ENCODE assay signal across 29 cellular contexts in genomic region chr7:149733131-149733531, GRCh38. TPM values are rescaled to one million over a fixed set of nuclear protein-coding genes. Genes with fewer than 3 reads are reported as not detected.
"Had no signal": no experiment of that assay in that cellular context is flagged by ENCODE, and none has a peak within 500 bp of the region (broad histone marks: within the 10 kb centered on the region; RNA-seq: fewer than 3 reads in every experiment).

No MANE protein-coding gene starts in this region.

- H3K27ac ChIP-seq: RWPE1, SJCRH30, WERI-Rb-1 had no signal

- DNase-seq: activated CD4-positive, alpha-beta T cell treated with anti-CD3 and anti-CD28 coated beads for 36 hours; activated CD4-positive, alpha-beta T cell treated with anti-CD3 and anti-CD28 coated beads, Interleukin-2, amount 50 U/mL, for 1 hour; activated CD8-positive, alpha-beta memory T cell treated with anti-CD3 and anti-CD28 coated beads, Interleukin-2, amount 50 U/mL, for 4 hours; activated CD8-positive, alpha-beta T cell treated with anti-CD3 and anti-CD28 coated beads for 36 hours; activated naive CD4-positive, alpha-beta T cell; activated T-cell treated with anti-CD3 and anti-CD28 coated beads, Interleukin-2, amount 50 U/mL, for 72 hours; amygdala; Karpas-422; MM.1S; NCI-H1105; NCI-H1436; NCI-H1694 treated with DMSO at 0.1 percent for 48 hours; NCI-H2029 treated with DMSO at 0.1 percent for 48 hours; NCI-H345; NCI-H510A; NCI-H526 treated with DMSO at 0.1 percent for 48 hours; NCI-H82; Right ventricle myocardium superior; SJCRH30; SK-N-SH; T-helper 1 cell; WERI-Rb-1 had no signal

- H3K9me3 Mint-ChIP-seq: activated CD8-positive, alpha-beta T cell treated with anti-CD3 and anti-CD28 coated beads for 36 hours; activated T-cell treated with anti-CD3 and anti-CD28 coated beads, Interleukin-2, amount 50 U/mL, for 72 hours; activated T-helper 2 cell treated with anti-CD3 and anti-CD28 coated beads, Interferon-gamma antibody, Interleukin-2, Interleukin-4, amounts not matched to agents 10 μg/mL and 5 μg/mL and 100 μg/mL, durations not matched to agents 14 hours and 24 hours and 36 hours; brain had no signal

- H3K4me3 ChIP-seq: SJCRH30 had no signal

- H3K9ac ChIP-seq: SK-N-SH had no signal

- H3K4me3 Mint-ChIP-seq: activated CD4-positive, alpha-beta T cell treated with anti-CD3 and anti-CD28 coated beads for 36 hours; activated CD8-positive, alpha-beta T cell treated with anti-CD3 and anti-CD28 coated beads for 36 hours; activated naive CD8-positive, alpha-beta T cell; activated T-cell treated with anti-CD3 and anti-CD28 coated beads, Interleukin-2, amount 50 U/mL, for 72 hours; brain had no signal

- H3K27ac Mint-ChIP-seq: activated CD4-positive, alpha-beta T cell treated with anti-CD3 and anti-CD28 coated beads for 36 hours; activated CD8-positive, alpha-beta T cell treated with anti-CD3 and anti-CD28 coated beads for 36 hours; activated naive CD8-positive, alpha-beta T cell; activated T-cell treated with anti-CD3 and anti-CD28 coated beads, Interleukin-2, amount 50 U/mL, for 72 hours; activated T-helper 2 cell treated with anti-CD3 and anti-CD28 coated beads, Interferon-gamma antibody, Interleukin-2, Interleukin-4, amounts not matched to agents 10 μg/mL and 5 μg/mL and 100 μg/mL, durations not matched to agents 14 hours and 24 hours and 36 hours; brain had no signal

- H3K9me3 ChIP-seq: SJCRH30, SK-N-SH had no signal

- H3K27me3 ChIP-seq: SJCRH30 had no signal

- ATAC-seq: activated CD4-positive, alpha-beta T cell treated with anti-CD3 and anti-CD28 coated beads for 36 hours; activated CD8-positive, alpha-beta T cell treated with anti-CD3 and anti-CD28 coated beads for 36 hours; activated T-cell treated with anti-CD3 and anti-CD28 coated beads, Interleukin-2, amount 50 U/mL, for 72 hours; Panc1 had no signal

- H3K36me3 Mint-ChIP-seq: activated naive CD8-positive, alpha-beta T cell had no signal

- FAIRE-seq: astrocyte had no signal

- H3K4me1 Mint-ChIP-seq: brain had no signal

- H3K27me3 Mint-ChIP-seq: brain had no signal

RNA-seq across cellular contexts. Expression of gene ZNF467, which starts 40.3 kb away (rescaled TPM):
- total RNA-seq: activated T-helper 2 cell treated with anti-CD3 and anti-CD28 coated beads, Interferon-gamma antibody, Interleukin-2, Interleukin-4, amounts not matched to agents 10 μg/mL and 5 μg/mL and 100 μg/mL, durations not matched to agents 14 hours and 24 hours and 36 hours; SJCRH30; T-helper 2 cell treated with Interferon-gamma antibody and Interleukin-4, amounts not matched to agents 100 ng/mL and 5 ng/mL, for 36 hours had no signal
